32 cellular contexts compared by ENCODE assay signal in the genomic region with DNA sequence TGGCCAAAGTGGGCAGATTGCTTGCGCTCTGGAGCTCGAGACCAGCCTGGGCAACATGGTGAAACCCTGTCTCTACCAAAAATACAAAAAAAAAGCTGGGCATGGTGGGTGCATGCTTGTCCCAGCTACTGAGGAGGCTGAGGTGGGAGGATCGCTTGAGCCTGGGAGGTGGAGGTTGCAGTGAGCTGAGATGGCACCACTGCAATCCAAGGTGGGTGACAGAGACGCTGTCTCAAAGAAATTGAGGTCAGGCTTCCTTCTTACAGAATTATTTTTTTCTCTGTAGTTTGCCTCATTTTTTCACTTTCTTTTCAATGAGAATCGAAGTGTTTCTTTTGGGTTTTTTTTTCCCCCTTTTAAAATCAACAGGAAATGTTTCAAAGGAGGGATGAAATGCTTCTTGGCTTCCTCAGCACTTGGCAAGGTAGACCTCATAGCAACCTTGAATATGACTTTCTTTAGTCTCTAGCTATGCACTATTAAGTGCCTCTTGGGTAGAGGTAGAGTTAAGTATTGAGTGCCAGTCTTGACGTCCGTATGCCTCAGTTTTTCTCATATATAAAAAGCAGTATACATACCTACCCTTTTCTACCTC. TPM values are rescaled to one million over a fixed set of nuclear protein-coding genes. Genes with fewer than 3 reads are reported as not detected.
DNase-seq lines count a peak whose midpoint lies in the region; ATAC-seq and TF ChIP-seq lines count a peak whose summit lies in the region.
"Had no signal": no experiment of that assay in that cellular context is flagged by ENCODE, and none has a peak within 500 bp of the region (broad histone marks: within the 10 kb centered on the region; RNA-seq: fewer than 3 reads in every experiment).

No MANE protein-coding gene starts in this region.

- peaks cover 27% of the 10 kb centered on the region for H3K4me1 Mint-ChIP-seq in activated CD4-positive, alpha-beta T cell treated with anti-CD3 and anti-CD28 coated beads, Interleukin-2, amount 10 ng/mL, durations not matched to agents 24 days and 14 days
- peaks cover 58% of the 10 kb centered on the region for H3K4me1 Mint-ChIP-seq in CD4-positive, alpha-beta T cell (ENCODE audit: low read depth)
- peaks cover 45 to 57% (median 50%) of the 10 kb centered on the region in 3 donors for H3K4me1 Mint-ChIP-seq in T-cell

- H3K9me3 ChIP-seq in CD4-positive, alpha-beta T cell (ENCODE audit: control insufficient read depth, low read length): no peaks in the 10 kb centered on the region
- no peaks in the 10 kb centered on the region for H3K9me3 ChIP-seq in gastroesophageal sphincter
- H3K9me3 ChIP-seq: gastrocnemius medialis, left lung, ovary, tibial nerve had no signal

- peak overlapping the region; percentile 21 for H3K4me3 Mint-ChIP-seq in activated CD4-positive, alpha-beta T cell treated with anti-CD3 and anti-CD28 coated beads, Interleukin-2, amount 10 ng/mL, durations not matched to agents 24 days and 14 days
- peak overlapping the region; percentile 49 for H3K4me3 Mint-ChIP-seq in CD4-positive, alpha-beta T cell
- peak overlapping the region in 2 of 3 donors; percentile 17 to 27 for H3K4me3 Mint-ChIP-seq in T-cell
- H3K4me3 Mint-ChIP-seq: activated CD8-positive, alpha-beta memory T cell treated with anti-CD3 and anti-CD28 coated beads, Interleukin-2, amount 10 ng/mL, durations not matched to agents 7 days and 5 days; activated T-helper 17 cell treated with anti-CD3 and anti-CD28 coated beads, Interleukin-2, amount 50 U/mL, for 72 hours; GM23338; stimulated activated naive CD8-positive, alpha-beta T cell treated with anti-CD3 and anti-CD28 coated beads, Interleukin-15, amount 100 ng/mL, for 72 hours had no signal

- TF ChIP-seq POLR2A in gastroesophageal sphincter (IDR thresholded peaks at IDR 0.05): no peak

- H3K36me3 Mint-ChIP-seq in activated CD4-positive, alpha-beta T cell treated with anti-CD3 and anti-CD28 coated beads, Interleukin-2, amount 10 ng/mL, durations not matched to agents 24 days and 14 days (ENCODE audit: low read depth): peaks cover 50% of the 10 kb centered on the region
- H3K36me3 Mint-ChIP-seq in CD4-positive, alpha-beta T cell (ENCODE audit: low read depth): peaks cover 82% of the 10 kb centered on the region
- peaks cover 28% of the 10 kb centered on the region for H3K36me3 Mint-ChIP-seq in T-cell

- no peaks in the 10 kb centered on the region for H3K27me3 ChIP-seq in CD4-positive, alpha-beta T cell (ENCODE audit: control insufficient read depth, insufficient read depth, low read length)
- no peaks in the 10 kb centered on the region for H3K27me3 ChIP-seq in gastroesophageal sphincter
- H3K27me3 ChIP-seq: brain microvascular endothelial cell, dorsolateral prefrontal cortex, gastrocnemius medialis, hepatocyte, left lung, ovary, tibial nerve had no signal

- TF ChIP-seq CTCF in CD4-positive, alpha-beta T cell (IDR thresholded peaks at IDR 0.05): no peak
- TF ChIP-seq CTCF in gastroesophageal sphincter (IDR thresholded peaks at IDR 0.05): no peak

- H3K27ac ChIP-seq in CD4-positive, alpha-beta T cell (ENCODE audit: low read depth, low read length): peak overlapping the region; percentile 11
- H3K27ac ChIP-seq in gastroesophageal sphincter: no peak overlapping the region
- H3K27ac ChIP-seq: brain microvascular endothelial cell, dorsolateral prefrontal cortex, gastrocnemius medialis, hepatocyte, left lung, ovary, tibial nerve had no signal

- H3K4me3 ChIP-seq in gastroesophageal sphincter: no peak overlapping the region
- H3K4me3 ChIP-seq: dorsolateral prefrontal cortex, gastrocnemius medialis, GM23338, hepatocyte, K562, left lung, ovary, tibial nerve had no signal

- peak overlapping the region; percentile 68 for H3K27ac Mint-ChIP-seq in activated CD4-positive, alpha-beta T cell treated with anti-CD3 and anti-CD28 coated beads, Interleukin-2, amount 10 ng/mL, durations not matched to agents 24 days and 14 days
- peak overlapping the region; percentile 84 for H3K27ac Mint-ChIP-seq in CD4-positive, alpha-beta T cell
- H3K27ac Mint-ChIP-seq in T-cell: peak overlapping the region; percentile 86 to 90
- H3K27ac Mint-ChIP-seq: activated CD8-positive, alpha-beta memory T cell treated with anti-CD3 and anti-CD28 coated beads, Interleukin-2, amount 10 ng/mL, durations not matched to agents 7 days and 5 days; activated T-helper 17 cell treated with anti-CD3 and anti-CD28 coated beads, Interleukin-2, amount 50 U/mL, for 72 hours; GM23338 had no signal

- peaks cover 0 to 60% of the 10 kb centered on the region in 2 donors for H3K36me3 ChIP-seq in gastroesophageal sphincter
- H3K36me3 ChIP-seq: ovary had no signal

- no peaks in the 10 kb centered on the region for H3K9me3 Mint-ChIP-seq in activated CD4-positive, alpha-beta T cell treated with anti-CD3 and anti-CD28 coated beads, Interleukin-2, amount 10 ng/mL, durations not matched to agents 24 days and 14 days
- no peaks in the 10 kb centered on the region for H3K9me3 Mint-ChIP-seq in CD4-positive, alpha-beta T cell
- no peaks in the 10 kb centered on the region for H3K9me3 Mint-ChIP-seq in T-cell
- H3K9me3 Mint-ChIP-seq: activated T-helper 17 cell treated with anti-CD3 and anti-CD28 coated beads, Interleukin-2, amount 50 U/mL, for 72 hours; GM23338; stimulated activated naive CD8-positive, alpha-beta T cell treated with anti-CD3 and anti-CD28 coated beads, Interleukin-15, amount 100 ng/mL, for 72 hours had no signal

- 65 to 68% methylated on average over 2 to 5 of the region's 7 CpGs for WGBS in gastroesophageal sphincter (ENCODE audit: low coverage in 1 of 2), 2 donors

- CTCF ChIA-PET in CD4-positive, alpha-beta T cell (lab: Charles Lee): interaction anchor here (1.1 to 1.3 kb wide), 2 partner anchors 9 to 250 kb away, joined by 3 to 4 read pairs; no protein-coding TSS in a partner anchor
- CTCF ChIA-PET in T-cell (lab: Charles Lee): interaction anchor here in 1 of 2 donors (1.2 kb wide), 1 partner anchor 9 kb away, joined by 4 read pairs; no protein-coding TSS in a partner anchor

- DNase-seq in activated CD4-positive, alpha-beta T cell treated with anti-CD3 and anti-CD28 coated beads, Interleukin-2, amount 10 ng/mL, durations not matched to agents 24 days and 14 days: no peak
- DNase-seq in activated CD4-positive, alpha-beta T cell treated with anti-CD3 and anti-CD28 coated beads for 4 hours: no peak
- no peak for DNase-seq in CD4-positive, alpha-beta T cell
- DNase-seq in T-cell (peak in 1 of 34 experiments; percentile 10), iris pigment epithelial cell (ENCODE audit: low read depth) (peak; percentile 20), hypothalamus (lab: John Stamatoyannopoulos, UW) (no peak)
- DNase-seq: activated CD8-positive, alpha-beta memory T cell treated with anti-CD3 and anti-CD28 coated beads, Interleukin-2, amount 10 ng/mL, durations not matched to agents 7 days and 5 days; AML-193; amniotic stem cell; DMS53; dorsolateral prefrontal cortex; gastrocnemius medialis; GDM1; left lung; NCI-H1092 treated with DMSO at 0.1 percent for 48 hours; NCI-H1930; NCI-H524 treated with DMSO at 0.1 percent for 48 hours; NK-92 treated with Interleukin-12 subunit alpha and Interleukin-12 subunit beta, amount 100 ng/mL, for 24 hours; ovary; retina; SHP77 treated with DMSO at 0.1 percent for 48 hours; small intestine; stimulated activated naive CD8-positive, alpha-beta T cell treated with anti-CD3 and anti-CD28 coated beads, Interleukin-15, amount 100 ng/mL, for 72 hours had no signal

- TF ChIP-seq EP300 in gastroesophageal sphincter (IDR thresholded peaks at IDR 0.05): no peak

- H3K4me1 ChIP-seq in gastroesophageal sphincter: peaks cover 0 to 5% (median 0%) of the 10 kb centered on the region in 3 donors
- H3K4me1 ChIP-seq: left lung, tibial nerve had no signal

- no peaks in the 10 kb centered on the region for H3K27me3 Mint-ChIP-seq in activated CD4-positive, alpha-beta T cell treated with anti-CD3 and anti-CD28 coated beads, Interleukin-2, amount 10 ng/mL, durations not matched to agents 24 days and 14 days
- H3K27me3 Mint-ChIP-seq in CD4-positive, alpha-beta T cell: no peaks in the 10 kb centered on the region
- H3K27me3 Mint-ChIP-seq in T-cell: no peaks in the 10 kb centered on the region
- H3K27me3 Mint-ChIP-seq: activated CD8-positive, alpha-beta memory T cell treated with anti-CD3 and anti-CD28 coated beads, Interleukin-2, amount 10 ng/mL, durations not matched to agents 7 days and 5 days; activated T-helper 17 cell treated with anti-CD3 and anti-CD28 coated beads, Interleukin-2, amount 50 U/mL, for 72 hours; stimulated activated naive CD8-positive, alpha-beta T cell treated with anti-CD3 and anti-CD28 coated beads, Interleukin-15, amount 100 ng/mL, for 72 hours had no signal

- intact Hi-C loops in activated CD4-positive, alpha-beta T cell treated with anti-CD3 and anti-CD28 coated beads, Interleukin-2, amount 10 ng/mL, durations not matched to agents 24 days and 14 days (cut with micrococcal nuclease): no loop called here
- intact Hi-C loops in CD4-positive, alpha-beta T cell (cut with DNase I, micrococcal nuclease): no loop called here

- ATAC-seq in CD4-positive, alpha-beta T cell (ENCODE audit: poor library complexity): peak; percentile 67
- peak; percentile 48 to 84 (median 76) for ATAC-seq in T-cell (replicated peaks in 1 of 4)
- no peak for ATAC-seq in gastroesophageal sphincter
- no peak for ATAC-seq in HG02759 (IDR thresholded peaks at IDR 0.05; ENCODE audit: unreplicated experiment)
- ATAC-seq: activated CD8-positive, alpha-beta memory T cell treated with anti-CD3 and anti-CD28 coated beads, Interleukin-2, amount 10 ng/mL, durations not matched to agents 7 days and 5 days; activated T-helper 17 cell treated with anti-CD3 and anti-CD28 coated beads, Interleukin-2, amount 50 U/mL, for 72 hours; gastrocnemius medialis; GM23338; K562; left lung; Panc1; stimulated activated naive CD8-positive, alpha-beta T cell treated with anti-CD3 and anti-CD28 coated beads, Interleukin-15, amount 100 ng/mL, for 72 hours had no signal

- POLR2A ChIA-PET in CD4-positive, alpha-beta T cell (lab: Charles Lee): interaction anchor here (0.6 to 1.7 kb wide), 8 partner anchors 9 to 194 kb away, joined by 3 to 15 read pairs (median 6); a partner anchor contains a TSS
- POLR2A ChIA-PET in T-cell (lab: Charles Lee): interaction anchor here in 1 of 2 donors (0.8 kb wide), 1 partner anchor 1174 kb away, joined by 3 read pairs; no protein-coding TSS in a partner anchor

RNA-seq across cellular contexts. Expression of a gene that starts 40.3 kb away (rescaled TPM):
- 81.5 and 85.5 TPM in 2 replicates for total RNA-seq in activated CD4-positive, alpha-beta T cell treated with anti-CD3 and anti-CD28 coated beads, Interleukin-2, amount 10 ng/mL, durations not matched to agents 24 days and 14 days
- total RNA-seq in CD4-positive, alpha-beta T cell: 100 to 1,000 TPM; 260 to 266 TPM
- total RNA-seq in T-cell: 100 to 1,000 TPM; 168 to 288 (median 183) TPM
- 10 to 100 TPM; 24.3 to 74.1 (median 37.9) TPM for total RNA-seq in gastroesophageal sphincter

Comparison
In these comparisons a context has a peak if more than half of its experiments do, and no peak if none do; other contexts are left out.
1. ATAC-seq: peak in CD4-positive, alpha-beta T cell (single experiment) and T-cell (4 of 4); none in gastroesophageal sphincter (single experiment) and HG02759 (single experiment).
2. Peak in every context shown above with its lines, with median percentiles within 50 percentile points of each other: H3K27ac Mint-ChIP-seq and H3K4me3 Mint-ChIP-seq.